Comparison of ENCODE assay signal across 8 cellular contexts in genomic region chr10:70169011-70169410, GRCh38. TPM values are rescaled to one million over a fixed set of nuclear protein-coding genes. Genes with fewer than 3 reads are reported as not detected.
DNase-seq lines count a peak whose midpoint lies in the region; ATAC-seq and TF ChIP-seq lines count a peak whose summit lies in the region.

No MANE protein-coding gene starts in this region.

- peak overlapping the region; percentile 96 for H3K9ac ChIP-seq in iPS-20b (ENCODE audit: low read depth, low read length)

- no peaks in the 10 kb centered on the region for H3K27me3 ChIP-seq in iPS-20b (ENCODE audit: insufficient read depth, low read length)
- H3K27me3 ChIP-seq in stomach = no peaks in the 10 kb centered on the region

- intact Hi-C loops in activated CD4-positive, alpha-beta T cell treated with anti-CD3 and anti-CD28 coated beads for 36 hours (cut with DNase I, micrococcal nuclease) = no loop called here
- intact Hi-C loops in stomach (cut with DNase I; ENCODE audit: low total_unique reads) = no loop called here

- no peak for ATAC-seq in activated CD4-positive, alpha-beta T cell treated with anti-CD3 and anti-CD28 coated beads for 36 hours
- ATAC-seq in activated T-helper 17 cell treated with anti-CD3 and anti-CD28 coated beads, Interleukin-2, amount 50 U/mL, for 72 hours (replicated peaks) = no peak
- ATAC-seq in HG02571 (IDR thresholded peaks at IDR 0.05; ENCODE audit: unreplicated experiment) = no peak

- H3K4me3 ChIP-seq in iPS-20b (ENCODE audit: low read length) = peak overlapping the region; percentile 100
- H3K4me3 ChIP-seq in stomach = peak overlapping the region; percentile 81 to 94 (median 86)

- TF ChIP-seq EP300 in stomach (IDR thresholded peaks at IDR 0.05) = no peak

- CTCF ChIA-PET in activated CD4-positive, alpha-beta T cell treated with anti-CD3 and anti-CD28 coated beads for 36 hours (lab: Charles Lee) = interaction anchor here (0.6 to 3.3 kb wide), 4 partner anchors 11 to 186 kb away, joined by 3 to 25 read pairs (median 4); partner anchors contain the start of gene TYSND1

- peaks cover 40% of the 10 kb centered on the region for H3K36me3 Mint-ChIP-seq in activated CD4-positive, alpha-beta T cell treated with anti-CD3 and anti-CD28 coated beads for 36 hours (ENCODE audit: low read depth)
- peaks cover 57% of the 10 kb centered on the region for H3K36me3 Mint-ChIP-seq in activated T-helper 17 cell treated with anti-CD3 and anti-CD28 coated beads, Interleukin-2, amount 50 U/mL, for 72 hours (ENCODE audit: low read depth)

- 13 to 30% (median 26%) methylated on average over 2 of the region's 2 CpGs for WGBS in stomach, 5 donors

- H3K9me3 ChIP-seq in iPS-20b (ENCODE audit: insufficient read depth, low read depth, low read length) (no peaks in the 10 kb centered on the region), stomach (no peaks in the 10 kb centered on the region)

- TF ChIP-seq POLR2A in stomach (IDR thresholded peaks at IDR 0.05) = no peak

- H3K27ac ChIP-seq in iPS-20b (ENCODE audit: low read length) (no peak overlapping the region), stomach (peak overlapping the region in 4 of 5 donors; percentile 92 to 98 (median 94))

- peak overlapping the region; percentile 94 for H3K4me3 Mint-ChIP-seq in activated CD4-positive, alpha-beta T cell treated with anti-CD3 and anti-CD28 coated beads for 36 hours
- H3K4me3 Mint-ChIP-seq in activated T-helper 17 cell treated with anti-CD3 and anti-CD28 coated beads, Interleukin-2, amount 50 U/mL, for 72 hours = peak overlapping the region; percentile 96

- POLR2A ChIA-PET in activated CD4-positive, alpha-beta T cell treated with anti-CD3 and anti-CD28 coated beads for 36 hours (lab: Charles Lee) = interaction anchor here (0.6 to 1.0 kb wide), 3 partner anchors 23 to 104 kb away, joined by 3 to 5 read pairs (median 5); partner anchors contain the start of gene TYSND1

- no peak for TF ChIP-seq CTCF in stomach (IDR thresholded peaks at IDR 0.05)

- H3K27ac Mint-ChIP-seq in activated CD4-positive, alpha-beta T cell treated with anti-CD3 and anti-CD28 coated beads for 36 hours = peak overlapping the region; percentile 84
- H3K27ac Mint-ChIP-seq in activated T-helper 17 cell treated with anti-CD3 and anti-CD28 coated beads, Interleukin-2, amount 50 U/mL, for 72 hours = peak overlapping the region; percentile 95

- H3K4me1 Mint-ChIP-seq in activated CD4-positive, alpha-beta T cell treated with anti-CD3 and anti-CD28 coated beads for 36 hours = peaks cover 65% of the 10 kb centered on the region
- H3K4me1 Mint-ChIP-seq in activated T-helper 17 cell treated with anti-CD3 and anti-CD28 coated beads, Interleukin-2, amount 50 U/mL, for 72 hours = peaks cover 42% of the 10 kb centered on the region

- H3K27me3 Mint-ChIP-seq in activated CD4-positive, alpha-beta T cell treated with anti-CD3 and anti-CD28 coated beads for 36 hours = no peaks in the 10 kb centered on the region
- no peaks in the 10 kb centered on the region for H3K27me3 Mint-ChIP-seq in activated T-helper 17 cell treated with anti-CD3 and anti-CD28 coated beads, Interleukin-2, amount 50 U/mL, for 72 hours

- H3K4me1 ChIP-seq in iPS-20b (ENCODE audit: insufficient read depth, low read length) (0 out of 2 replicates have a peak, but pooled peaks cover 5% of the 10 kb centered on the region), stomach (peaks cover 38 to 67% (median 52%) of the 10 kb centered on the region in 4 donors)

- H3K9me3 Mint-ChIP-seq in activated CD4-positive, alpha-beta T cell treated with anti-CD3 and anti-CD28 coated beads for 36 hours (ENCODE audit: low read depth) = no peaks in the 10 kb centered on the region
- no peaks in the 10 kb centered on the region for H3K9me3 Mint-ChIP-seq in activated T-helper 17 cell treated with anti-CD3 and anti-CD28 coated beads, Interleukin-2, amount 50 U/mL, for 72 hours

- H3K36me3 ChIP-seq in iPS-20b (ENCODE audit: insufficient read depth, low read depth, low read length) = peaks cover 28% of the 10 kb centered on the region
- peaks cover 0 to 11% (median 10%) of the 10 kb centered on the region in 4 donors for H3K36me3 ChIP-seq in stomach

- DNase-seq in activated CD4-positive, alpha-beta T cell treated with anti-CD3 and anti-CD28 coated beads for 36 hours = no peak
- DNase-seq in activated CD4-positive, alpha-beta T cell treated with anti-CD3 and anti-CD28 coated beads, Interleukin-2, amount 50 U/mL, for 48 hours = no peak
- DNase-seq in stomach (no peak), inferior parietal cortex (ENCODE audit: extremely low spot score) (no peak)
- no peak for DNase-seq in stimulated activated CD4-positive, alpha-beta T cell treated with anti-CD3 and anti-CD28 coated beads, Interleukin-2, amount 100 ng/mL, for 48 hours

RNA-seq across cellular contexts. Expression of gene SAR1A, which starts 1.3 kb away (rescaled TPM):
- 100 to 1,000 TPM in 1 of 2 experiments, 10 to 100 TPM in 1; 89.4 to 107 TPM for total RNA-seq in activated CD4-positive, alpha-beta T cell treated with anti-CD3 and anti-CD28 coated beads for 36 hours
- 10 to 100 TPM; 70.0 to 92.2 TPM for total RNA-seq in activated T-helper 17 cell treated with anti-CD3 and anti-CD28 coated beads, Interleukin-2, amount 50 U/mL, for 72 hours
- 100 to 1,000 TPM in 1 of 5 donors, 10 to 100 TPM in 3, 1 to 10 TPM in 1; 8.7 to 178 (median 48.0) TPM for total RNA-seq in stomach
- 10 to 100 TPM; 23.2 to 31.0 (median 30.0) TPM for polyA plus RNA-seq in stomach

RNA-seq across cellular contexts. Expression of gene TYSND1, which starts 22.5 kb away (rescaled TPM):
- 10 to 100 TPM; 11.5 to 14.9 TPM for total RNA-seq in activated CD4-positive, alpha-beta T cell treated with anti-CD3 and anti-CD28 coated beads for 36 hours
- 10 to 100 TPM in 1 of 2 donors, 1 to 10 TPM in 1; 9.6 to 16.4 TPM for total RNA-seq in activated T-helper 17 cell treated with anti-CD3 and anti-CD28 coated beads, Interleukin-2, amount 50 U/mL, for 72 hours
- 10 to 100 TPM in 1 of 5 donors, 1 to 10 TPM in 4; 1.2 to 79.4 (median 3.9) TPM for total RNA-seq in stomach
- polyA plus RNA-seq in stomach = 10 to 100 TPM in 1 of 3 donors, 1 to 10 TPM in 2; 4.8 to 16.3 (median 5.5) TPM

RNA-seq across cellular contexts. Expression of gene AIFM2, which starts 36.4 kb away (rescaled TPM):
- total RNA-seq in activated CD4-positive, alpha-beta T cell treated with anti-CD3 and anti-CD28 coated beads for 36 hours = 1 to 10 TPM; 4.6 to 5.2 TPM
- total RNA-seq in activated T-helper 17 cell treated with anti-CD3 and anti-CD28 coated beads, Interleukin-2, amount 50 U/mL, for 72 hours = 10 to 100 TPM; 11.3 to 14.3 TPM
- 10 to 100 TPM in 1 of 5 donors, 1 to 10 TPM in 4; 4.5 to 12.9 (median 5.8) TPM for total RNA-seq in stomach
- 10 to 100 TPM in 2 of 3 donors, 1 to 10 TPM in 1; 6.3 to 14.5 (median 10.6) TPM for polyA plus RNA-seq in stomach
